9 cellular contexts compared by ENCODE assay signal in the genomic region with DNA sequence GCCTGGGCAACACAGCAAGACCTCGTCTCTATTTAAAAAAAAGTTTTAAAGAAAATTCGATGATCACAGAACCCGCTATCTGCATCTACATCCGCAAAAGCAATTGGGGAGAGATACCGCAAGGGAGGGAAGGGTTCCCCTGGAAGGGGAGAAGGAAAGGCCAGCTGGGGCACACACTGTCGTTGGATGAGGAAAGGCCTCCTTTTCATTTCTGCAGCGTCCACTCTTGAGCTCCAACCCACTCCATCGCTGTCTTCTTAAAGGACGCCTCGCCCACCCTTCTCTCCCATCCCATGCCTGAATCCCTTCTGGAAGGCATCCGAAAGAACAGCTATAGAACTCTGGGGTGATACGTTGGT. TPM values are rescaled to one million over a fixed set of nuclear protein-coding genes. Genes with fewer than 3 reads are reported as not detected.
DNase-seq lines count a peak whose midpoint lies in the region; ATAC-seq and TF ChIP-seq lines count a peak whose summit lies in the region.
"Had no signal": no experiment of that assay in that cellular context is flagged by ENCODE, and none has a peak within 500 bp of the region (broad histone marks: within the 10 kb centered on the region; RNA-seq: fewer than 3 reads in every experiment).

No MANE protein-coding gene starts in this region.

- H3K27me3 ChIP-seq in Karpas-422 (ENCODE audit: low read length) = no peaks in the 10 kb centered on the region
- peaks cover 0 to 8% of the 10 kb centered on the region in 2 donors for H3K27me3 ChIP-seq in esophagus (ENCODE audit: control insufficient read depth in 1 of 2, insufficient read depth in 2 of 2, low read length in 2 of 2)
- H3K27me3 ChIP-seq in neuron (ENCODE audit: insufficient read depth, low read length) = no peaks in the 10 kb centered on the region

- TF ChIP-seq CTCF in AG09309 (IDR thresholded peaks at IDR 0.05; ENCODE audit: control insufficient read depth, insufficient read depth, low read depth, low read length, missing control alignments) = no peak

- 47 to 49% methylated on average over 12 of the region's 12 CpGs for WGBS in esophagus, 2 donors

- H3K4me3 ChIP-seq in AG09309 (ENCODE audit: control insufficient read depth, low read depth, low read length) (peak overlapping the region; percentile 71), Karpas-422 (ENCODE audit: low read length) (no peak overlapping the region), esophagus (ENCODE audit: low read depth in 1 of 2, low read length in 2 of 2) (peak overlapping the region; percentile 48 to 53), neuron (ENCODE audit: low read length) (peak overlapping the region; percentile 86)

- ATAC-seq in GM18873 (IDR thresholded peaks at IDR 0.05; ENCODE audit: low FRiP score, unreplicated experiment) = no peak

- H4K20me1 ChIP-seq in Karpas-422 (ENCODE audit: insufficient read depth, low read depth, low read length) = no peaks in the 10 kb centered on the region

- no peaks in the 10 kb centered on the region for H3K79me2 ChIP-seq in Karpas-422 (ENCODE audit: low read length)

- no peak overlapping the region for H2AFZ ChIP-seq in Karpas-422 (ENCODE audit: low read length)
- peak overlapping the region; percentile 57 for H2AFZ ChIP-seq in neuron (ENCODE audit: low read depth, low read length)

- no peaks in the 10 kb centered on the region for H3K36me3 ChIP-seq in Karpas-422 (ENCODE audit: insufficient read depth, low read length)
- peaks cover 0 to 5% of the 10 kb centered on the region in 2 donors for H3K36me3 ChIP-seq in esophagus (ENCODE audit: control insufficient read depth in 2 of 2, insufficient read depth in 2 of 2, low read length in 1 of 2)
- H3K36me3 ChIP-seq in neuron (ENCODE audit: insufficient read depth, low read length) = peaks cover 23% of the 10 kb centered on the region

- H3K4me1 ChIP-seq in Karpas-422 (ENCODE audit: low read length) = peaks cover 11% of the 10 kb centered on the region
- H3K4me1 ChIP-seq in esophagus (ENCODE audit: control insufficient read depth in 2 of 2, insufficient read depth in 2 of 2, low read length in 1 of 2) = peaks cover 4 to 12% of the 10 kb centered on the region in 2 donors
- H3K4me1 ChIP-seq in neuron (ENCODE audit: insufficient read depth, low read length) = peaks cover 37% of the 10 kb centered on the region

- no peak overlapping the region for H3K9ac ChIP-seq in Karpas-422 (ENCODE audit: low read length)

- H3K9me2 ChIP-seq in Karpas-422 (replicated peaks; ENCODE audit: insufficient read depth, low read length) = no peaks in the 10 kb centered on the region

- H3K27ac ChIP-seq in Karpas-422 (ENCODE audit: low read length) (no peak overlapping the region), esophagus (ENCODE audit: low read depth in 2 of 2, low read length in 1 of 2) (no peak overlapping the region)

- DNase-seq in AG09309 (ENCODE audit: low read depth) (no peak), Karpas-422 (peak; percentile 14), NCI-H69 (lab: John Stamatoyannopoulos, UW) (no peak)
- DNase-seq in activated effector memory CD4-positive, alpha-beta T cell treated with anti-CD3 and anti-CD28 coated beads, Interleukin-2, amount 50 U/mL, for 16 hours = no peak
- DNase-seq in stimulated activated naive CD4-positive, alpha-beta T cell (lab: John Stamatoyannopoulos, UW) = no peak

- H3K4me2 ChIP-seq in Karpas-422 (ENCODE audit: low read depth, low read length, poor library complexity, severe bottlenecking) = no peak overlapping the region

- H3K9me3 ChIP-seq in Karpas-422 (ENCODE audit: low read length) (no peaks in the 10 kb centered on the region), esophagus (ENCODE audit: control insufficient read depth in 2 of 2, insufficient read depth in 1 of 2, low read depth in 1 of 2, low read length in 1 of 2) (no peaks in the 10 kb centered on the region), neuron (ENCODE audit: low read length) (no peaks in the 10 kb centered on the region)

RNA-seq across cellular contexts. Expression of a gene that starts 3.2 kb away (rescaled TPM):
- total RNA-seq in Karpas-422 (2014; rRNA removed; shearing (Covaris generic); ENCODE audit: low replicate concordance) = not detected in 2 replicates
- polyA plus RNA-seq in esophagus = under 1 TPM in 1 of 2 donors, not detected in 1; 0.01 TPM
- total RNA-seq: activated CD4-positive, alpha-beta T cell treated with anti-CD3 and anti-CD28 coated beads, Interleukin-2, amount 10 ng/mL, durations not matched to agents 24 days and 14 days had no signal

RNA-seq across cellular contexts. Expression of a gene that starts 11.1 kb away (rescaled TPM):
- not detected in 2 replicates for total RNA-seq in Karpas-422 (2014; rRNA removed; shearing (Covaris generic); ENCODE audit: low replicate concordance)
- 10 to 100 TPM in 1 of 2 donors, 1 to 10 TPM in 1; 9.3 to 20.4 TPM for polyA plus RNA-seq in esophagus

RNA-seq across cellular contexts. Expression of a gene that starts 30.3 kb away (rescaled TPM):
- not detected in 2 replicates for total RNA-seq in Karpas-422 (2014; rRNA removed; shearing (Covaris generic); ENCODE audit: low replicate concordance)
- not detected for polyA plus RNA-seq in esophagus
- total RNA-seq: activated CD4-positive, alpha-beta T cell treated with anti-CD3 and anti-CD28 coated beads, Interleukin-2, amount 10 ng/mL, durations not matched to agents 24 days and 14 days had no signal

RNA-seq across cellular contexts. Expression of a gene that starts 54.7 kb away (rescaled TPM):
- not detected in 2 replicates for total RNA-seq in Karpas-422 (2014; rRNA removed; shearing (Covaris generic); ENCODE audit: low replicate concordance)
- polyA plus RNA-seq in esophagus = under 1 TPM; 0.01 to 0.04 TPM
- total RNA-seq: activated CD4-positive, alpha-beta T cell treated with anti-CD3 and anti-CD28 coated beads, Interleukin-2, amount 10 ng/mL, durations not matched to agents 24 days and 14 days had no signal
